In genomic region chr1:235832011-235832410, GRCh38 we compare ENCODE assay signal across 16 cellular contexts. TPM values are rescaled to one million over a fixed set of nuclear protein-coding genes. Genes with fewer than 3 reads are reported as not detected.
A peak's percentile ranks its signal among the peaks of the same experiment; 100 is the strongest.
DNase-seq lines count a peak whose midpoint lies in the region; ATAC-seq and TF ChIP-seq lines count a peak whose summit lies in the region.
"Had no signal": no experiment of that assay in that cellular context is flagged by ENCODE, and none has a peak within 500 bp of the region (broad histone marks: within the 10 kb centered on the region; RNA-seq: fewer than 3 reads in every experiment).

No MANE protein-coding gene starts in this region.

- H2AK5ac ChIP-seq in mesenchymal stem cell (ENCODE audit: low read length, severe bottlenecking) = no peak overlapping the region

- peak overlapping the region in 6 of 7 donors; percentile 20 to 77 (median 52) for H3K27ac Mint-ChIP-seq in CD14-positive monocyte
- H3K27ac Mint-ChIP-seq: CD4-positive, alpha-beta T cell had no signal

- H3K18ac ChIP-seq in mesenchymal stem cell (ENCODE audit: low read depth in 1 of 2, low read length in 2 of 2) = no peak overlapping the region

- DNase-seq in CD14-positive monocyte (ENCODE audit: low spot score) (no peak), mesenchymal stem cell (no peak), gastrocnemius medialis (no peak)
- DNase-seq in stimulated activated CD8-positive, alpha-beta memory T cell treated with anti-CD3 and anti-CD28 coated beads, Interleukin-4, amount 100 ng/mL, for 48 hours = no peak
- DNase-seq: CD4-positive, alpha-beta T cell; CD8-positive, alpha-beta memory T cell; DMS79 treated with DMSO at 0.1 percent for 48 hours; GF-D8; GOT3 had no signal

- H3K79me1 ChIP-seq in mesenchymal stem cell (replicated peaks; ENCODE audit: low read length, poor library complexity, severe bottlenecking) = peaks cover 1% of the 10 kb centered on the region

- in situ Hi-C loops in gastrocnemius medialis (cut with MboI; ENCODE audit: low sequenced_read_pairs in 4 of 4) = no loop called here

- H3K9ac ChIP-seq in mesenchymal stem cell (ENCODE audit: low read length) = peak overlapping the region; percentile 73
- H3K9ac ChIP-seq: BLaER1 had no signal

- H3K4me1 ChIP-seq in HEK293 (ENCODE audit: control insufficient read depth, insufficient read depth, low read length) = no peaks in the 10 kb centered on the region
- H3K4me1 ChIP-seq in mesenchymal stem cell (ENCODE audit: control insufficient read depth, insufficient read depth, low read depth, low read length) = peaks cover 1% of the 10 kb centered on the region
- no peaks in the 10 kb centered on the region for H3K4me1 ChIP-seq in gastrocnemius medialis
- H3K4me1 ChIP-seq: BLaER1, HAP-1 had no signal

- CTCF ChIA-PET in HEK293 (lab: Yijun Ruan, JAX) = interaction anchor here (0.9 to 7.4 kb wide), 3 partner anchors 12 to 318 kb away, joined by 3 to 79 read pairs (median 18); no protein-coding TSS in a partner anchor

- intact Hi-C loops in CD14-positive monocyte (cut with micrococcal nuclease) = loop anchor here (5.0 to 10.0 kb wide), 3 partner anchors 35 to 143 kb away; partner anchors contain the start of gene LYST (in 1 of the 2)
- intact Hi-C loops in gastrocnemius medialis (cut with DNase I; ENCODE audit: low total_unique reads) = no loop called here

- no peak for ATAC-seq in gastrocnemius medialis
- no peak for ATAC-seq in HG03196 (IDR thresholded peaks at IDR 0.05; ENCODE audit: unreplicated experiment)

- POLR2A ChIA-PET in HEK293 (lab: Yijun Ruan, JAX) = no interaction called here

- H3K27me3 ChIP-seq in mesenchymal stem cell (ENCODE audit: control insufficient read depth in 1 of 2, insufficient read depth in 1 of 2, low read length in 2 of 2) (no peaks in the 10 kb centered on the region), gastrocnemius medialis (no peaks in the 10 kb centered on the region)
- H3K27me3 ChIP-seq: BLaER1 had no signal

- H3K27ac ChIP-seq in HEK293 (ENCODE audit: extremely low read depth, low read depth, low read length) = no peak overlapping the region
- H3K27ac ChIP-seq in mesenchymal stem cell (ENCODE audit: low read length, poor library complexity, severe bottlenecking) = no peak overlapping the region
- no peak overlapping the region for H3K27ac ChIP-seq in gastrocnemius medialis
- H3K27ac ChIP-seq: 22Rv1, BLaER1, C4-2B had no signal

- H2BK120ac ChIP-seq in mesenchymal stem cell (ENCODE audit: low read depth, low read length) = no peak overlapping the region

- H4K8ac ChIP-seq in mesenchymal stem cell (ENCODE audit: low read length) = no peak overlapping the region

- 100% methylated on average over 2 of the region's 2 CpGs for WGBS in mesenchymal stem cell

- H3K4me1 Mint-ChIP-seq in CD14-positive monocyte = peaks cover 23% of the 10 kb centered on the region

- H3K4me2 ChIP-seq in mesenchymal stem cell (ENCODE audit: low read length, poor library complexity, severe bottlenecking) = no peak overlapping the region
- H3K4me2 ChIP-seq: BLaER1 had no signal

- H3K36me3 Mint-ChIP-seq in CD14-positive monocyte = peaks cover 34 to 37% of the 10 kb centered on the region in 2 donors

- no peak overlapping the region for H2BK5ac ChIP-seq in mesenchymal stem cell (ENCODE audit: low read depth, low read length, poor library complexity, severe bottlenecking)

- no peak overlapping the region for H4K91ac ChIP-seq in mesenchymal stem cell (ENCODE audit: low read length)

- no peaks in the 10 kb centered on the region for H3K9me3 Mint-ChIP-seq in CD14-positive monocyte
- H3K9me3 Mint-ChIP-seq: CD4-positive, alpha-beta T cell; CD8-positive, alpha-beta memory T cell had no signal

- H3K4ac ChIP-seq in mesenchymal stem cell (ENCODE audit: low read depth in 1 of 2, low read length in 2 of 2) = no peak overlapping the region

- H3K4me3 Mint-ChIP-seq in CD14-positive monocyte = no peak overlapping the region
- H3K4me3 Mint-ChIP-seq: B cell; CD4-positive, alpha-beta T cell had no signal

- H3K36me3 ChIP-seq in HEK293 (ENCODE audit: control insufficient read depth in 2 of 2, insufficient read depth in 1 of 2, low read length in 2 of 2) (peaks cover 4 to 7% of the 10 kb centered on the region in 2 experiments; a peak in 2 of 3 replicates), mesenchymal stem cell (ENCODE audit: control insufficient read depth in 1 of 2, insufficient read depth in 2 of 2, low read depth in 1 of 2, low read length in 2 of 2) (peaks cover 0 to 45% of the 10 kb centered on the region in 2 experiments), gastrocnemius medialis (peaks cover 0 to 25% of the 10 kb centered on the region in 2 donors)
- H3K36me3 ChIP-seq: HAP-1 had no signal

- no peak overlapping the region for H3K14ac ChIP-seq in mesenchymal stem cell (ENCODE audit: low read length in 2 of 2)

- H2BK12ac ChIP-seq in mesenchymal stem cell (ENCODE audit: low read length in 2 of 2) = no peak overlapping the region

- TF ChIP-seq CTCF in CD14-positive monocyte (IDR thresholded peaks at IDR 0.05) (no peak), HEK293 (tag by site-specific recombination; IDR thresholded peaks at IDR 0.05) (no peak), gastrocnemius medialis (IDR thresholded peaks at IDR 0.05 in 4 of 5, conservative IDR thresholded peaks at IDR 0.05 in 1 of 5) (no peak)

- no peak for TF ChIP-seq POLR2A in gastrocnemius medialis (IDR thresholded peaks at IDR 0.05)

- H3K9me3 ChIP-seq in HEK293 (ENCODE audit: control insufficient read depth, insufficient read depth, low read depth, low read length) (no peaks in the 10 kb centered on the region), mesenchymal stem cell (ENCODE audit: control insufficient read depth, low read length) (no peaks in the 10 kb centered on the region), gastrocnemius medialis (no peaks in the 10 kb centered on the region)
- H3K9me3 ChIP-seq: BLaER1, HAP-1 had no signal

- H3K23ac ChIP-seq in mesenchymal stem cell (ENCODE audit: low read length in 2 of 2) = no peak overlapping the region

- no peak overlapping the region for H3K4me3 ChIP-seq in HEK293 (ENCODE audit: low read depth, low read length)
- H3K4me3 ChIP-seq in mesenchymal stem cell (ENCODE audit: insufficient read depth in 1 of 2, low read depth in 1 of 2, low read length in 2 of 2) = no peak overlapping the region
- no peak overlapping the region for H3K4me3 ChIP-seq in gastrocnemius medialis
- H3K4me3 ChIP-seq: BLaER1, HAP-1 had no signal

- no peaks in the 10 kb centered on the region for H3K27me3 Mint-ChIP-seq in CD14-positive monocyte (ENCODE audit: low read depth in 3 of 3)
- H3K27me3 Mint-ChIP-seq: B cell; CD4-positive, alpha-beta T cell; CD8-positive, alpha-beta memory T cell had no signal

- H2BK15ac ChIP-seq in mesenchymal stem cell (ENCODE audit: low read depth, poor library complexity, severe bottlenecking) = no peak overlapping the region

- no peak overlapping the region for H2AFZ ChIP-seq in mesenchymal stem cell (ENCODE audit: low read depth, low read length)

TF ChIP-seq in HEK293, 187 proteins besides CTCF, POLR2A, EP300 and RAD21:
- 0 out of 2 replicates have a peak, but pooled peaks have one; percentile 28 for TF ChIP-seq SCRT1 (tag by site-specific recombination; IDR thresholded peaks at IDR 0.05; ENCODE audit: borderline replicate concordance)
- TF ChIP-seq SCRT2 (tag by site-specific recombination; IDR thresholded peaks at IDR 0.05) = peak; percentile 82
- TF ChIP-seq ZNF202 (tag by site-specific recombination; IDR thresholded peaks at IDR 0.05; ENCODE audit: borderline replicate concordance) = no peak

RNA-seq across cellular contexts. Expression of gene LYST, which starts 34.7 kb away (rescaled TPM):
- polyA plus RNA-seq in CD14-positive monocyte = 10 to 100 TPM; 46.3 to 67.9 TPM
- 4.3 TPM for polyA plus RNA-seq in mesenchymal stem cell (2013, experiment 1 of 2)
- polyA plus RNA-seq in mesenchymal stem cell (2013, experiment 2 of 2) = 5.7 TPM
- total RNA-seq in gastrocnemius medialis = 10 to 100 TPM in 3 of 4 donors, 1 to 10 TPM in 1; 6.6 to 21.9 (median 10.7) TPM
